ENCODE assay signal across 15 cellular contexts in genomic region chr5:139642213-139642612, GRCh38. TPM values are rescaled to one million over a fixed set of nuclear protein-coding genes. Genes with fewer than 3 reads are reported as not detected.
DNase-seq lines count a peak whose midpoint lies in the region; ATAC-seq, FAIRE-seq and TF ChIP-seq lines count a peak whose summit lies in the region.
"Had no signal": no experiment of that assay in that cellular context is flagged by ENCODE, and none has a peak within 500 bp of the region (broad histone marks: within the 10 kb centered on the region; RNA-seq: fewer than 3 reads in every experiment).

No MANE protein-coding gene starts in this region.

- H3K36me3 ChIP-seq in Caco-2 (ENCODE audit: control insufficient read depth, insufficient read depth, low read length) (no peaks in the 10 kb centered on the region), PC-9 (ENCODE audit: low read depth) (no peaks in the 10 kb centered on the region), HepG2 (replicated peaks in 1 of 2; ENCODE audit: control insufficient read depth in 1 of 2, insufficient read depth in 2 of 2, low read length in 2 of 2) (no peaks in the 10 kb centered on the region), skeletal muscle tissue (ENCODE audit: control insufficient read depth in 3 of 3, insufficient read depth in 3 of 3, low read length in 3 of 3) (no peaks in the 10 kb centered on the region)
- H3K36me3 ChIP-seq: heart left ventricle had no signal

- peaks cover 45% of the 10 kb centered on the region for H3F3A ChIP-seq in PC-9 (ENCODE audit: insufficient read depth, low read depth)

- TF ChIP-seq CTCF in Caco-2 (IDR thresholded peaks at IDR 0.05; ENCODE audit: insufficient read depth in 1 of 2, low read depth in 1 of 2, low read length in 1 of 2, severe bottlenecking in 1 of 2, unreplicated experiment in 1 of 2) (no peak), PC-9 (conservative IDR thresholded peaks at IDR 0.05) (no peak), HepG2 (CRISPR knock-in tag; IDR thresholded peaks at IDR 0.05) (no peak)

- H3K79me2 ChIP-seq in PC-9 (ENCODE audit: low read depth) (no peaks in the 10 kb centered on the region), HepG2 (ENCODE audit: insufficient read depth, low read length) (no peaks in the 10 kb centered on the region)

- H3K4me3 ChIP-seq in Caco-2 (ENCODE audit: low read depth, low read length): no peak overlapping the region
- no peak overlapping the region for H3K4me3 ChIP-seq in PC-9
- H3K4me3 ChIP-seq in HepG2 (replicated peaks in 1 of 3; ENCODE audit: insufficient read depth in 1 of 3, low read depth in 2 of 3, low read length in 3 of 3): no peak overlapping the region
- H3K4me3 ChIP-seq in skeletal muscle tissue (ENCODE audit: low read length in 3 of 3): no peak overlapping the region
- H3K4me3 ChIP-seq: heart left ventricle had no signal

- intact Hi-C loops in Caco-2 (cut with micrococcal nuclease; ENCODE audit: unreplicated experiment) (loop anchor here (2.0 to 10.0 kb wide), 2 partner anchors 59 to 463 kb away; no protein-coding TSS in a partner anchor), PC-9 (cut with micrococcal nuclease; ENCODE audit: unreplicated experiment) (loop anchor here (2.0 kb wide), 1 partner anchor 19 kb away; no protein-coding TSS in a partner anchor), HepG2 (cut with micrococcal nuclease; ENCODE audit: unreplicated experiment) (no loop called here)
- intact Hi-C loops in activated CD4-positive, alpha-beta T cell treated with anti-CD3 and anti-CD28 coated beads for 36 hours (cut with DNase I, micrococcal nuclease): no loop called here

- no peak for FAIRE-seq in HepG2 (lab: Jason Lieb, UNC)
- FAIRE-seq: islet of Langerhans had no signal

- H2AFZ ChIP-seq in PC-9 (no peak overlapping the region), HepG2 (ENCODE audit: low read length) (no peak overlapping the region)

- TF ChIP-seq RAD21 in HepG2 (CRISPR knock-in tag; IDR thresholded peaks at IDR 0.05): no peak

- H3K27ac ChIP-seq in PC-9 (peak overlapping the region; percentile 57), HepG2 (ENCODE audit: extremely low read length, insufficient read depth, low read length) (no peak overlapping the region), skeletal muscle tissue (ENCODE audit: low read depth, low read length) (peak overlapping the region; percentile 98)
- H3K27ac ChIP-seq: heart left ventricle had no signal

- peak in 1 of 2 experiments; percentile 44 for DNase-seq in Caco-2
- DNase-seq in PC-9: peak in 1 of 2 experiments; percentile 34
- no peak for DNase-seq in HepG2 (ENCODE audit: low spot score)
- no peak for DNase-seq in NCI-H2107 treated with DMSO at 0.1 percent for 48 hours (lab: John Stamatoyannopoulos, UW; ENCODE audit: unreplicated experiment)
- DNase-seq in T-helper 9 cell: no peak
- no peak for DNase-seq in activated CD4-positive, alpha-beta T cell treated with anti-CD3 and anti-CD28 coated beads for 36 hours
- DNase-seq in glomerular visceral epithelial cell (ENCODE audit: extremely low spot score): no peak
- DNase-seq: AML-193, NCI-H1930, NCI-H510A treated with DMSO at 0.1 percent for 48 hours, SIG-M5 had no signal

- peak overlapping the region; percentile 96 for H3K27ac Mint-ChIP-seq in Caco-2 (ENCODE audit: unreplicated experiment)
- no peak overlapping the region for H3K27ac Mint-ChIP-seq in activated CD4-positive, alpha-beta T cell treated with anti-CD3 and anti-CD28 coated beads for 36 hours

- no peak overlapping the region for H3K9ac ChIP-seq in HepG2 (ENCODE audit: insufficient read depth, low read depth, low read length)
- H3K9ac ChIP-seq in skeletal muscle tissue (ENCODE audit: low read depth in 1 of 3, low read length in 3 of 3): peak overlapping the region in 2 of 3 donors; percentile 16 to 28

- no peak for TF ChIP-seq EP300 in HepG2 (IDR thresholded peaks at IDR 0.05; ENCODE audit: low read depth in 2 of 2, low read length in 2 of 2)
- TF ChIP-seq EP300 in HepG2 (CRISPR knock-in tag; IDR thresholded peaks at IDR 0.05; ENCODE audit: borderline replicate concordance): no peak

- POLR2A ChIA-PET in Caco-2 (lab: Charles Lee) (no interaction called here), PC-9 (lab: Charles Lee; ENCODE audit: unreplicated experiment) (interaction anchor here (0.5 kb wide), 1 partner anchor 13 kb away, joined by 3 read pairs; no protein-coding TSS in a partner anchor), HepG2 (lab: Yijun Ruan, JAX) (interaction anchor here (1.7 to 3.5 kb wide), 4 partner anchors 10 to 92 kb away, joined by 7 to 14 read pairs (median 10); no protein-coding TSS in a partner anchor)
- POLR2A ChIA-PET in activated CD4-positive, alpha-beta T cell treated with anti-CD3 and anti-CD28 coated beads for 36 hours (lab: Charles Lee): no interaction called here

- peaks cover 42% of the 10 kb centered on the region for H3K36me3 Mint-ChIP-seq in Caco-2 (ENCODE audit: insufficient read depth, unreplicated experiment)
- peaks cover 3% of the 10 kb centered on the region for H3K36me3 Mint-ChIP-seq in activated CD4-positive, alpha-beta T cell treated with anti-CD3 and anti-CD28 coated beads for 36 hours (ENCODE audit: low read depth)

- no peak overlapping the region for H3K4me3 Mint-ChIP-seq in Caco-2 (ENCODE audit: unreplicated experiment)
- H3K4me3 Mint-ChIP-seq in activated CD4-positive, alpha-beta T cell treated with anti-CD3 and anti-CD28 coated beads for 36 hours: no peak overlapping the region

- no peaks in the 10 kb centered on the region for H3K9me2 ChIP-seq in PC-9 (ENCODE audit: insufficient read depth)

- H3K9me3 ChIP-seq in Caco-2: no peaks in the 10 kb centered on the region
- no peaks in the 10 kb centered on the region for H3K9me3 ChIP-seq in PC-9 (ENCODE audit: insufficient read depth, low read depth)
- no peaks in the 10 kb centered on the region for H3K9me3 ChIP-seq in HepG2 (ENCODE audit: low read length)
- H3K9me3 ChIP-seq in skeletal muscle tissue (ENCODE audit: control insufficient read depth in 3 of 3, low read length in 3 of 3): no peaks in the 10 kb centered on the region
- H3K9me3 ChIP-seq: heart left ventricle had no signal

- H3K27me3 ChIP-seq in Caco-2 (replicated peaks; ENCODE audit: control insufficient read depth, insufficient read depth, low read length) (no peaks in the 10 kb centered on the region), PC-9 (ENCODE audit: insufficient read depth, low read depth) (no peaks in the 10 kb centered on the region), HepG2 (ENCODE audit: control insufficient read depth in 1 of 2, insufficient read depth in 2 of 2, low read length in 2 of 2) (no peaks in the 10 kb centered on the region), skeletal muscle tissue (ENCODE audit: control insufficient read depth in 3 of 3, insufficient read depth in 3 of 3, low read length in 3 of 3) (no peaks in the 10 kb centered on the region)
- H3K27me3 ChIP-seq: heart left ventricle had no signal

- H3K4me1 ChIP-seq in Caco-2 (peaks cover 77% of the 10 kb centered on the region), PC-9 (replicated peaks; ENCODE audit: insufficient read depth) (peaks cover 84% of the 10 kb centered on the region), HepG2 (ENCODE audit: insufficient read depth, low read length) (peaks cover 93% of the 10 kb centered on the region), skeletal muscle tissue (ENCODE audit: control insufficient read depth in 3 of 3, insufficient read depth in 3 of 3, low read length in 3 of 3) (peaks cover 64 to 80% (median 72%) of the 10 kb centered on the region in 3 donors)

- H3K27me3 Mint-ChIP-seq in Caco-2 (ENCODE audit: insufficient read depth, unreplicated experiment): no peaks in the 10 kb centered on the region
- peaks cover 17% of the 10 kb centered on the region for H3K27me3 Mint-ChIP-seq in activated CD4-positive, alpha-beta T cell treated with anti-CD3 and anti-CD28 coated beads for 36 hours

- WGBS in HepG2 (ENCODE audit: low lambda C conversion rate): 33% methylated on average over 1 of the region's 7 CpGs

- H3K4me1 Mint-ChIP-seq in Caco-2 (ENCODE audit: low read depth, unreplicated experiment): peaks cover 71% of the 10 kb centered on the region
- peaks cover 8% of the 10 kb centered on the region for H3K4me1 Mint-ChIP-seq in activated CD4-positive, alpha-beta T cell treated with anti-CD3 and anti-CD28 coated beads for 36 hours

- BruUV-seq in Caco-2 (replicated peaks; lab: Mats Ljungman, UMichigan) (no TSS peak), PC-9 (replicated peaks; lab: Mats Ljungman, UMichigan) (no TSS peak), HepG2 (replicated peaks; lab: Mats Ljungman, UMichigan) (no TSS peak)

- H4K20me1 ChIP-seq in PC-9 (ENCODE audit: insufficient read depth) (no peaks in the 10 kb centered on the region), HepG2 (ENCODE audit: insufficient read depth, low read length) (no peaks in the 10 kb centered on the region)

- no peak for TF ChIP-seq POLR2A in HepG2 (IDR thresholded peaks at IDR 0.05; ENCODE audit: insufficient read depth in 1 of 2, low read depth in 2 of 2, low read length in 2 of 2)

- in situ Hi-C loops in HepG2 (cut with HindIII; ENCODE audit: extremely low pct_ligation_motif_present, low pct_unique_long_range_greater_than_20kb): loop anchor here (25.0 kb wide), 1 partner anchor 320 kb away; no protein-coding TSS in a partner anchor

- H3K4me2 ChIP-seq in PC-9 (peak overlapping the region; percentile 81), HepG2 (ENCODE audit: low read depth, low read length) (peak overlapping the region; percentile 86; the same call in 1 of the 2 replicates)

- no peaks in the 10 kb centered on the region for H3K9me3 Mint-ChIP-seq in Caco-2 (ENCODE audit: unreplicated experiment)
- H3K9me3 Mint-ChIP-seq in activated CD4-positive, alpha-beta T cell treated with anti-CD3 and anti-CD28 coated beads for 36 hours (ENCODE audit: low read depth): no peaks in the 10 kb centered on the region

- CTCF ChIA-PET in Caco-2 (lab: Charles Lee): interaction anchor here (0.6 to 1.6 kb wide), 3 partner anchors 8 to 1547 kb away, joined by 7 to 8 read pairs (median 7); no protein-coding TSS in a partner anchor
- CTCF ChIA-PET in PC-9 (lab: Charles Lee): interaction anchor here (0.9 kb wide), 1 partner anchor 133 kb away, joined by 4 read pairs; no protein-coding TSS in a partner anchor
- CTCF ChIA-PET in HepG2 (lab: Yijun Ruan, JAX; ENCODE audit: low intra/inter-chr PET ratio, low total read pairs): no interaction called here
- CTCF ChIA-PET in activated CD4-positive, alpha-beta T cell treated with anti-CD3 and anti-CD28 coated beads for 36 hours (lab: Charles Lee): interaction anchor here (0.6 to 1.1 kb wide), 3 partner anchors 9 to 318 kb away, joined by 3 to 4 read pairs (median 3); no protein-coding TSS in a partner anchor

- ATAC-seq in HepG2: no peak
- ATAC-seq in activated CD4-positive, alpha-beta T cell treated with anti-CD3 and anti-CD28 coated beads for 36 hours: no peak
- ATAC-seq: heart left ventricle, right cardiac atrium had no signal

RNA-seq across cellular contexts. Expression of gene CXXC5, which starts 5.9 kb away (rescaled TPM):
- total RNA-seq in Caco-2 (2022) (79.5 and 92.3 TPM in 2 replicates), PC-9 (2021) (59.9 and 68.2 TPM in 2 replicates), HepG2 (2016; rRNA removed; fragmentation: Illumina TruSeq; extraction: Trizol) (30.7 and 33.0 TPM in 2 replicates), skeletal muscle tissue (66.8 TPM)
- 7.4 and 8.6 TPM in 2 replicates for total RNA-seq in HepG2 (2016; cell fraction: cytosol; rRNA removed; fragmentation: Illumina TruSeq; extraction: Trizol; ENCODE audit: low read depth)
- total RNA-seq in HepG2 (2016; cell fraction: insoluble cytoplasmic fraction; rRNA removed; fragmentation: Illumina TruSeq; extraction: Trizol): 30.5 and 33.5 TPM in 2 replicates
- 32.7 and 37.9 TPM in 2 replicates for total RNA-seq in HepG2 (2016; cell fraction: membrane; rRNA removed; fragmentation: Illumina TruSeq; extraction: Trizol)
- total RNA-seq in HepG2 (2016; cell fraction: nucleus; rRNA removed; fragmentation: Illumina TruSeq; extraction: Trizol): 17.6 and 21.1 TPM in 2 replicates
- polyA plus RNA-seq in HepG2 (2011; rRNA removed): 27.9 and 32.3 TPM in 2 replicates
- polyA plus RNA-seq in HepG2 (2011; cell fraction: cytosol; rRNA removed): 20.7 and 35.7 TPM in 2 replicates
- 20.0 and 30.1 TPM in 2 replicates for polyA plus RNA-seq in HepG2 (2011; cell fraction: nucleus; rRNA removed)
- polyA plus RNA-seq in HepG2 (2012): 21.9 and 26.2 TPM in 2 replicates
- polyA plus RNA-seq in HepG2 (2016; cell fraction: cytosol; fragmentation: Illumina TruSeq; extraction: Trizol; ENCODE audit: low read depth): 7.7 and 8.6 TPM in 2 replicates
- 46.9 and 51.9 TPM in 2 replicates for polyA plus RNA-seq in HepG2 (2016; cell fraction: insoluble cytoplasmic fraction; fragmentation: Illumina TruSeq; extraction: Trizol; ENCODE audit: low read depth)
- polyA plus RNA-seq in HepG2 (2016; cell fraction: membrane; fragmentation: Illumina TruSeq; extraction: Trizol; ENCODE audit: low read depth): 30.1 and 31.3 TPM in 2 replicates
- 39.0 and 44.0 TPM in 2 replicates for polyA plus RNA-seq in HepG2 (2016; cell fraction: nucleus; fragmentation: Illumina TruSeq; extraction: Trizol; ENCODE audit: insufficient read depth, low read depth)
- 13.2 and 63.5 TPM in 2 replicates for polyA minus RNA-seq in HepG2 (2011; rRNA and poly(A)+ RNA removed; ENCODE audit: low replicate concordance)
- polyA minus RNA-seq in HepG2 (2011; cell fraction: cytosol; rRNA and poly(A)+ RNA removed): 26.9 and 37.6 TPM in 2 replicates
- 18.7 and 20.6 TPM in 2 replicates for polyA minus RNA-seq in HepG2 (2011; cell fraction: nucleus; rRNA and poly(A)+ RNA removed)
- total RNA-seq in activated CD4-positive, alpha-beta T cell treated with anti-CD3 and anti-CD28 coated beads for 36 hours: 1 to 10 TPM in 1 of 2 experiments, under 1 TPM in 1; 0.82 to 1.1 TPM

Comparison
In these comparisons a context has a peak if more than half of its experiments do, and no peak if none do; other contexts are left out.
1. RNA of gene CXXC5, which starts 5.9 kb away (total RNA-seq): 79.5 to 92.3 TPM in Caco-2, 66.8 TPM in skeletal muscle tissue (single experiment), 59.9 to 68.2 TPM in PC-9 and 7.4 to 37.9 TPM in HepG2; 0.82 to 1.1 TPM in activated CD4-positive, alpha-beta T cell treated with anti-CD3 and anti-CD28 coated beads for 36 hours; every median in the first group is over 4 times any median in the second.
2. POLR2A ChIA-PET loops: an anchor here in PC-9 (0.5 kb wide) and HepG2 (1.7 to 3.5 kb wide); none called in Caco-2 and activated CD4-positive, alpha-beta T cell treated with anti-CD3 and anti-CD28 coated beads for 36 hours.
3. intact Hi-C loops: an anchor here in Caco-2 (2.0 to 10.0 kb wide) and PC-9 (2.0 kb wide); none called in HepG2 and activated CD4-positive, alpha-beta T cell treated with anti-CD3 and anti-CD28 coated beads for 36 hours.